In the genomic region with DNA sequence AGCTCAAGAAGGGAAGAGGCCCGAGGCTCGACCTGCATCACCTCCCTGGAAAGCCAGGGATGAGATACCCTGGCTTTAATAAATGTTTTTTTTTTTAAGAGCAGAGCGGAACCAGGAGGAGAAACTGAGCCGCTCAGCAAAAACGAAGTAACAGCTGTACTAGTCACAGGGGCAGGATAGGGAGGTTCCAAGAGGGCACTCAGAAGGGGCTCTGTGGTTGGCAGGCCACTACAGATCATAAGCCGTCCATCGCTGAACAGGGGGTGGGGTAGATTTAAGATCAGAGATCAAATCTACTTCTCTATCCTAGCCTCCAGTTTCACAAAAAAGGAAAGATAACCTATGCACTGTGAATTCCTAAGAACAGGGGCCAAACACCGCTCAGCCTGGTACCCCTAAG, we compare ENCODE assay signal across 1 cellular context.
TF ChIP-seq lines count a peak whose summit lies in the region.

No MANE protein-coding gene starts in this region.

TF ChIP-seq in SK-N-SH, 30 proteins besides CTCF, POLR2A, EP300 and RAD21 (continued from another document):
- TF ChIP-seq, protein P1, sequence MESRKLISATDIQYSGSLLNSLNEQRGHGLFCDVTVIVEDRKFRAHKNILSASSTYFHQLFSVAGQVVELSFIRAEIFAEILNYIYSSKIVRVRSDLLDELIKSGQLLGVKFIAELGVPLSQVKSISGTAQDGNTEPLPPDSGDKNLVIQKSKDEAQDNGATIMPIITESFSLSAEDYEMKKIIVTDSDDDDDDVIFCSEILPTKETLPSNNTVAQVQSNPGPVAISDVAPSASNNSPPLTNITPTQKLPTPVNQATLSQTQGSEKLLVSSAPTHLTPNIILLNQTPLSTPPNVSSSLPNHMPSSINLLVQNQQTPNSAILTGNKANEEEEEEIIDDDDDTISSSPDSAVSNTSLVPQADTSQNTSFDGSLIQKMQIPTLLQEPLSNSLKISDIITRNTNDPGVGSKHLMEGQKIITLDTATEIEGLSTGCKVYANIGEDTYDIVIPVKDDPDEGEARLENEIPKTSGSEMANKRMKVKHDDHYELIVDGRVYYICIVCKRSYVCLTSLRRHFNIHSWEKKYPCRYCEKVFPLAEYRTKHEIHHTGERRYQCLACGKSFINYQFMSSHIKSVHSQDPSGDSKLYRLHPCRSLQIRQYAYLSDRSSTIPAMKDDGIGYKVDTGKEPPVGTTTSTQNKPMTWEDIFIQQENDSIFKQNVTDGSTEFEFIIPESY (IDR thresholded peaks at IDR 0.05; ENCODE audit: borderline replicate concordance, low read depth), result no peak
- TF ChIP-seq, protein P2, sequence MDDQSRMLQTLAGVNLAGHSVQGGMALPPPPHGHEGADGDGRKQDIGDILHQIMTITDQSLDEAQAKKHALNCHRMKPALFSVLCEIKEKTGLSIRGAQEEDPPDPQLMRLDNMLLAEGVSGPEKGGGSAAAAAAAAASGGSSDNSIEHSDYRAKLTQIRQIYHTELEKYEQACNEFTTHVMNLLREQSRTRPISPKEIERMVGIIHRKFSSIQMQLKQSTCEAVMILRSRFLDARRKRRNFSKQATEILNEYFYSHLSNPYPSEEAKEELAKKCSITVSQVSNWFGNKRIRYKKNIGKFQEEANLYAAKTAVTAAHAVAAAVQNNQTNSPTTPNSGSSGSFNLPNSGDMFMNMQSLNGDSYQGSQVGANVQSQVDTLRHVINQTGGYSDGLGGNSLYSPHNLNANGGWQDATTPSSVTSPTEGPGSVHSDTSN (IDR thresholded peaks at IDR 0.05), result no peak
- TF ChIP-seq CHD2 (IDR thresholded peaks at IDR 0.05; ENCODE audit: low read length, partially characterized antibody) (no peak), USF2 (IDR thresholded peaks at IDR 0.05; ENCODE audit: borderline replicate concordance, low read depth, low read length) (no peak), TEAD4 (IDR thresholded peaks at IDR 0.05; ENCODE audit: borderline replicate concordance, insufficient read depth) (no peak), RXRA (IDR thresholded peaks at IDR 0.05; ENCODE audit: borderline replicate concordance, low read depth) (no peak), NFIC (IDR thresholded peaks at IDR 0.05; ENCODE audit: borderline replicate concordance) (no peak), SIN3A (IDR thresholded peaks at IDR 0.05; ENCODE audit: borderline replicate concordance, low read depth, low read length) (no peak)
- TF ChIP-seq, protein P3, sequence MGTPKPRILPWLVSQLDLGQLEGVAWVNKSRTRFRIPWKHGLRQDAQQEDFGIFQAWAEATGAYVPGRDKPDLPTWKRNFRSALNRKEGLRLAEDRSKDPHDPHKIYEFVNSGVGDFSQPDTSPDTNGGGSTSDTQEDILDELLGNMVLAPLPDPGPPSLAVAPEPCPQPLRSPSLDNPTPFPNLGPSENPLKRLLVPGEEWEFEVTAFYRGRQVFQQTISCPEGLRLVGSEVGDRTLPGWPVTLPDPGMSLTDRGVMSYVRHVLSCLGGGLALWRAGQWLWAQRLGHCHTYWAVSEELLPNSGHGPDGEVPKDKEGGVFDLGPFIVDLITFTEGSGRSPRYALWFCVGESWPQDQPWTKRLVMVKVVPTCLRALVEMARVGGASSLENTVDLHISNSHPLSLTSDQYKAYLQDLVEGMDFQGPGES (IDR thresholded peaks at IDR 0.05; ENCODE audit: low read depth, low read length), result no peak
TF ChIP-seq in SK-N-SH: peak in this region for 0.
